Comparison of ENCODE assay signal across 1 cellular context in the genomic region with DNA sequence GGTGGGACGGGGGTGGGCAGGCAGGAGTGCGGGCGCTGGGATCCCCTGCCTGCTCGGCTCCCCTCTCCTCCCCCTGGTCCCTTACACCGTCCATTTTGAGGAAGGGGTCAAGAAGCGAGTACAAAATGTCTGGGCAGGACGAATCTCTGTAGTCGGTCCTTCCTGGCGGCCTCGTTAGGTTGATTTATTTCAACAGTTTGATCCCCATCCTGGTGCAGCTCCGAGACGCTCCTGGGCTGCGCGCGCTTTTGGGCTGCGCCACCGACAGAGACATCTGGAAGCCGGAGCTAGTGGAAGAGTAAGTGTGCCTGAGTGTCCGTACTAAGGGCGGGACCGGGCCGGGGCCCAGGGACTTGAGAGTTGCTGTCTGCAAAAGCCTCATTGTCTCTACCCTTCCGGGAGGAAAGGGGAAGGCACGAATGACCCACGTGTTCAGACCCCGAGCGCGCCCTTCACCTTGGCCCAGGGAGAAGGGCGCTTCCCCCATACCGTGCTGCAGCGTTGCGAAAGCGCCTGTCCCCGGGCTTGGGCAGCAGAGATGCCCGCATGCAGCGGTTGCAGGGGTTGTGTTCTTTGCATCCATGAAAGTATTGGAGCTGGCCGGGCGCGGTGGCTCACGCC.
TF ChIP-seq lines count a peak whose summit lies in the region.

No MANE protein-coding gene starts in this region.

TF ChIP-seq in HepG2, 621 proteins besides CTCF, POLR2A, EP300 and RAD21 (continues in another document):
- TF ChIP-seq, protein P1, sequence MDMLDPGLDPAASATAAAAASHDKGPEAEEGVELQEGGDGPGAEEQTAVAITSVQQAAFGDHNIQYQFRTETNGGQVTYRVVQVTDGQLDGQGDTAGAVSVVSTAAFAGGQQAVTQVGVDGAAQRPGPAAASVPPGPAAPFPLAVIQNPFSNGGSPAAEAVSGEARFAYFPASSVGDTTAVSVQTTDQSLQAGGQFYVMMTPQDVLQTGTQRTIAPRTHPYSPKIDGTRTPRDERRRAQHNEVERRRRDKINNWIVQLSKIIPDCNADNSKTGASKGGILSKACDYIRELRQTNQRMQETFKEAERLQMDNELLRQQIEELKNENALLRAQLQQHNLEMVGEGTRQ (IDR thresholded peaks at IDR 0.05; ENCODE audit: low read depth, low read length): no peak
- TF ChIP-seq, protein P1 (CRISPR knock-in tag; IDR thresholded peaks at IDR 0.05; ENCODE audit: borderline replicate concordance): no peak; the same call in 1 of the 2 replicates
- TF ChIP-seq NFE2L2 (IDR thresholded peaks at IDR 0.05; ENCODE audit: low read length): no peak
- TF ChIP-seq KMT2B (CRISPR knock-in tag; IDR thresholded peaks at IDR 0.05): peak; percentile 33; the same call in 1 of the 2 replicates
- TF ChIP-seq ZNF562 (CRISPR knock-in tag; IDR thresholded peaks at IDR 0.05; ENCODE audit: borderline replicate concordance): no peak
- peak; percentile 66; the same call in 1 of the 2 replicates for TF ChIP-seq ZNF782 (CRISPR knock-in tag; IDR thresholded peaks at IDR 0.05; ENCODE audit: borderline replicate concordance)
- TF ChIP-seq, protein P2, sequence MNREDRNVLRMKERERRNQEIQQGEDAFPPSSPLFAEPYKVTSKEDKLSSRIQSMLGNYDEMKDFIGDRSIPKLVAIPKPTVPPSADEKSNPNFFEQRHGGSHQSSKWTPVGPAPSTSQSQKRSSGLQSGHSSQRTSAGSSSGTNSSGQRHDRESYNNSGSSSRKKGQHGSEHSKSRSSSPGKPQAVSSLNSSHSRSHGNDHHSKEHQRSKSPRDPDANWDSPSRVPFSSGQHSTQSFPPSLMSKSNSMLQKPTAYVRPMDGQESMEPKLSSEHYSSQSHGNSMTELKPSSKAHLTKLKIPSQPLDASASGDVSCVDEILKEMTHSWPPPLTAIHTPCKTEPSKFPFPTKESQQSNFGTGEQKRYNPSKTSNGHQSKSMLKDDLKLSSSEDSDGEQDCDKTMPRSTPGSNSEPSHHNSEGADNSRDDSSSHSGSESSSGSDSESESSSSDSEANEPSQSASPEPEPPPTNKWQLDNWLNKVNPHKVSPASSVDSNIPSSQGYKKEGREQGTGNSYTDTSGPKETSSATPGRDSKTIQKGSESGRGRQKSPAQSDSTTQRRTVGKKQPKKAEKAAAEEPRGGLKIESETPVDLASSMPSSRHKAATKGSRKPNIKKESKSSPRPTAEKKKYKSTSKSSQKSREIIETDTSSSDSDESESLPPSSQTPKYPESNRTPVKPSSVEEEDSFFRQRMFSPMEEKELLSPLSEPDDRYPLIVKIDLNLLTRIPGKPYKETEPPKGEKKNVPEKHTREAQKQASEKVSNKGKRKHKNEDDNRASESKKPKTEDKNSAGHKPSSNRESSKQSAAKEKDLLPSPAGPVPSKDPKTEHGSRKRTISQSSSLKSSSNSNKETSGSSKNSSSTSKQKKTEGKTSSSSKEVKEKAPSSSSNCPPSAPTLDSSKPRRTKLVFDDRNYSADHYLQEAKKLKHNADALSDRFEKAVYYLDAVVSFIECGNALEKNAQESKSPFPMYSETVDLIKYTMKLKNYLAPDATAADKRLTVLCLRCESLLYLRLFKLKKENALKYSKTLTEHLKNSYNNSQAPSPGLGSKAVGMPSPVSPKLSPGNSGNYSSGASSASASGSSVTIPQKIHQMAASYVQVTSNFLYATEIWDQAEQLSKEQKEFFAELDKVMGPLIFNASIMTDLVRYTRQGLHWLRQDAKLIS (CRISPR knock-in tag; IDR thresholded peaks at IDR 0.05): no peak
- no peak for TF ChIP-seq ATM (IDR thresholded peaks at IDR 0.05; ENCODE audit: borderline replicate concordance)
- TF ChIP-seq RNF219 (CRISPR knock-in tag; IDR thresholded peaks at IDR 0.05): no peak
- no peak for TF ChIP-seq NFYC (CRISPR knock-in tag; IDR thresholded peaks at IDR 0.05)
- TF ChIP-seq, protein P3, sequence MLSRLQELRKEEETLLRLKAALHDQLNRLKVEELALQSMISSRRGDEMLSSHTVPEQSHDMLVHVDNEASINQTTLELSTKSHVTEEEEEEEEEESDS (CRISPR knock-in tag; IDR thresholded peaks at IDR 0.05; ENCODE audit: borderline replicate concordance): no peak
- TF ChIP-seq ZBTB38 (CRISPR knock-in tag; IDR thresholded peaks at IDR 0.05): peak; percentile 36; the same call in 1 of the 2 replicates
- no peak for TF ChIP-seq U2AF2 (IDR thresholded peaks at IDR 0.05; ENCODE audit: low read depth, low read length)
- TF ChIP-seq SNRNP70 (IDR thresholded peaks at IDR 0.05; ENCODE audit: low read depth, low read length): no peak
- no peak for TF ChIP-seq ZNF235 (CRISPR knock-in tag; IDR thresholded peaks at IDR 0.05; ENCODE audit: borderline replicate concordance)
- TF ChIP-seq ZFP82 (CRISPR knock-in tag; IDR thresholded peaks at IDR 0.05; ENCODE audit: borderline replicate concordance): no peak
- TF ChIP-seq MZF1 (CRISPR knock-in tag; IDR thresholded peaks at IDR 0.05; ENCODE audit: borderline replicate concordance): no peak
- TF ChIP-seq DDIT3 (CRISPR knock-in tag; IDR thresholded peaks at IDR 0.05): no peak
- TF ChIP-seq NONO (IDR thresholded peaks at IDR 0.05): no peak
- TF ChIP-seq NONO (CRISPR knock-in tag; conservative IDR thresholded peaks at IDR 0.05): no peak
- TF ChIP-seq, protein P4, sequence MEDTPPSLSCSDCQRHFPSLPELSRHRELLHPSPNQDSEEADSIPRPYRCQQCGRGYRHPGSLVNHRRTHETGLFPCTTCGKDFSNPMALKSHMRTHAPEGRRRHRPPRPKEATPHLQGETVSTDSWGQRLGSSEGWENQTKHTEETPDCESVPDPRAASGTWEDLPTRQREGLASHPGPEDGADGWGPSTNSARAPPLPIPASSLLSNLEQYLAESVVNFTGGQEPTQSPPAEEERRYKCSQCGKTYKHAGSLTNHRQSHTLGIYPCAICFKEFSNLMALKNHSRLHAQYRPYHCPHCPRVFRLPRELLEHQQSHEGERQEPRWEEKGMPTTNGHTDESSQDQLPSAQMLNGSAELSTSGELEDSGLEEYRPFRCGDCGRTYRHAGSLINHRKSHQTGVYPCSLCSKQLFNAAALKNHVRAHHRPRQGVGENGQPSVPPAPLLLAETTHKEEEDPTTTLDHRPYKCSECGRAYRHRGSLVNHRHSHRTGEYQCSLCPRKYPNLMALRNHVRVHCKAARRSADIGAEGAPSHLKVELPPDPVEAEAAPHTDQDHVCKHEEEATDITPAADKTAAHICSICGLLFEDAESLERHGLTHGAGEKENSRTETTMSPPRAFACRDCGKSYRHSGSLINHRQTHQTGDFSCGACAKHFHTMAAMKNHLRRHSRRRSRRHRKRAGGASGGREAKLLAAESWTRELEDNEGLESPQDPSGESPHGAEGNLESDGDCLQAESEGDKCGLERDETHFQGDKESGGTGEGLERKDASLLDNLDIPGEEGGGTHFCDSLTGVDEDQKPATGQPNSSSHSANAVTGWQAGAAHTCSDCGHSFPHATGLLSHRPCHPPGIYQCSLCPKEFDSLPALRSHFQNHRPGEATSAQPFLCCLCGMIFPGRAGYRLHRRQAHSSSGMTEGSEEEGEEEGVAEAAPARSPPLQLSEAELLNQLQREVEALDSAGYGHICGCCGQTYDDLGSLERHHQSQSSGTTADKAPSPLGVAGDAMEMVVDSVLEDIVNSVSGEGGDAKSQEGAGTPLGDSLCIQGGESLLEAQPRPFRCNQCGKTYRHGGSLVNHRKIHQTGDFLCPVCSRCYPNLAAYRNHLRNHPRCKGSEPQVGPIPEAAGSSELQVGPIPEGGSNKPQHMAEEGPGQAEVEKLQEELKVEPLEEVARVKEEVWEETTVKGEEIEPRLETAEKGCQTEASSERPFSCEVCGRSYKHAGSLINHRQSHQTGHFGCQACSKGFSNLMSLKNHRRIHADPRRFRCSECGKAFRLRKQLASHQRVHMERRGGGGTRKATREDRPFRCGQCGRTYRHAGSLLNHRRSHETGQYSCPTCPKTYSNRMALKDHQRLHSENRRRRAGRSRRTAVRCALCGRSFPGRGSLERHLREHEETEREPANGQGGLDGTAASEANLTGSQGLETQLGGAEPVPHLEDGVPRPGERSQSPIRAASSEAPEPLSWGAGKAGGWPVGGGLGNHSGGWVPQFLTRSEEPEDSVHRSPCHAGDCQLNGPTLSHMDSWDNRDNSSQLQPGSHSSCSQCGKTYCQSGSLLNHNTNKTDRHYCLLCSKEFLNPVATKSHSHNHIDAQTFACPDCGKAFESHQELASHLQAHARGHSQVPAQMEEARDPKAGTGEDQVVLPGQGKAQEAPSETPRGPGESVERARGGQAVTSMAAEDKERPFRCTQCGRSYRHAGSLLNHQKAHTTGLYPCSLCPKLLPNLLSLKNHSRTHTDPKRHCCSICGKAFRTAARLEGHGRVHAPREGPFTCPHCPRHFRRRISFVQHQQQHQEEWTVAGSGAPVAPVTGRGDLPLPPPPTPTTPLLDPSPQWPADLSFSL (CRISPR knock-in tag; IDR thresholded peaks at IDR 0.05): no peak
- TF ChIP-seq RARA (CRISPR knock-in tag; IDR thresholded peaks at IDR 0.05): peak; percentile 61
- peak; percentile 61; the same call in 1 of the 2 replicates for TF ChIP-seq E2F1 (CRISPR knock-in tag; IDR thresholded peaks at IDR 0.05)
- peak; percentile 27; the same call in 1 of the 2 replicates for TF ChIP-seq ZNF343 (CRISPR knock-in tag; IDR thresholded peaks at IDR 0.05)
- no peak for TF ChIP-seq HMG20B (CRISPR knock-in tag; conservative IDR thresholded peaks at IDR 0.05)
- peak; percentile 60; the same call in 1 of the 2 replicates for TF ChIP-seq NCOA2 (CRISPR knock-in tag; IDR thresholded peaks at IDR 0.05)
- TF ChIP-seq, protein P5, sequence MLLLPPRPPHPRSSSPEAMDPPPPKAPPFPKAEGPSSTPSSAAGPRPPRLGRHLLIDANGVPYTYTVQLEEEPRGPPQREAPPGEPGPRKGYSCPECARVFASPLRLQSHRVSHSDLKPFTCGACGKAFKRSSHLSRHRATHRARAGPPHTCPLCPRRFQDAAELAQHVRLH (CRISPR knock-in tag; IDR thresholded peaks at IDR 0.05; ENCODE audit: borderline replicate concordance, low read depth): 0 out of 2 replicates have a peak, but pooled peaks have one; percentile 28
- TF ChIP-seq ZNF180 (CRISPR knock-in tag; IDR thresholded peaks at IDR 0.05; ENCODE audit: borderline replicate concordance, low read depth): no peak
- TF ChIP-seq XBP1 (CRISPR knock-in tag; IDR thresholded peaks at IDR 0.05): no peak
- no peak for TF ChIP-seq ZNF17 (CRISPR knock-in tag; IDR thresholded peaks at IDR 0.05)
- peak; percentile 67; the same call in 1 of the 2 replicates for TF ChIP-seq KDM3A (CRISPR knock-in tag; IDR thresholded peaks at IDR 0.05; ENCODE audit: low read depth)
- TF ChIP-seq LCORL (IDR thresholded peaks at IDR 0.05): no peak
- TF ChIP-seq LCORL (CRISPR knock-in tag; IDR thresholded peaks at IDR 0.05): 0 out of 2 replicates have a peak, but pooled peaks have one; percentile 40
- TF ChIP-seq, protein P6, sequence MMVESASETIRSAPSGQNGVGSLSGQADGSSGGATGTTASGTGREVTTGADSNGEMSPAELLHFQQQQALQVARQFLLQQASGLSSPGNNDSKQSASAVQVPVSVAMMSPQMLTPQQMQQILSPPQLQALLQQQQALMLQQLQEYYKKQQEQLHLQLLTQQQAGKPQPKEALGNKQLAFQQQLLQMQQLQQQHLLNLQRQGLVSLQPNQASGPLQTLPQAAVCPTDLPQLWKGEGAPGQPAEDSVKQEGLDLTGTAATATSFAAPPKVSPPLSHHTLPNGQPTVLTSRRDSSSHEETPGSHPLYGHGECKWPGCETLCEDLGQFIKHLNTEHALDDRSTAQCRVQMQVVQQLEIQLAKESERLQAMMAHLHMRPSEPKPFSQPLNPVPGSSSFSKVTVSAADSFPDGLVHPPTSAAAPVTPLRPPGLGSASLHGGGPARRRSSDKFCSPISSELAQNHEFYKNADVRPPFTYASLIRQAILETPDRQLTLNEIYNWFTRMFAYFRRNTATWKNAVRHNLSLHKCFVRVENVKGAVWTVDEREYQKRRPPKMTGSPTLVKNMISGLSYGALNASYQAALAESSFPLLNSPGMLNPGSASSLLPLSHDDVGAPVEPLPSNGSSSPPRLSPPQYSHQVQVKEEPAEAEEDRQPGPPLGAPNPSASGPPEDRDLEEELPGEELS (CRISPR knock-in tag; IDR thresholded peaks at IDR 0.05): no peak
